In the genomic region with DNA sequence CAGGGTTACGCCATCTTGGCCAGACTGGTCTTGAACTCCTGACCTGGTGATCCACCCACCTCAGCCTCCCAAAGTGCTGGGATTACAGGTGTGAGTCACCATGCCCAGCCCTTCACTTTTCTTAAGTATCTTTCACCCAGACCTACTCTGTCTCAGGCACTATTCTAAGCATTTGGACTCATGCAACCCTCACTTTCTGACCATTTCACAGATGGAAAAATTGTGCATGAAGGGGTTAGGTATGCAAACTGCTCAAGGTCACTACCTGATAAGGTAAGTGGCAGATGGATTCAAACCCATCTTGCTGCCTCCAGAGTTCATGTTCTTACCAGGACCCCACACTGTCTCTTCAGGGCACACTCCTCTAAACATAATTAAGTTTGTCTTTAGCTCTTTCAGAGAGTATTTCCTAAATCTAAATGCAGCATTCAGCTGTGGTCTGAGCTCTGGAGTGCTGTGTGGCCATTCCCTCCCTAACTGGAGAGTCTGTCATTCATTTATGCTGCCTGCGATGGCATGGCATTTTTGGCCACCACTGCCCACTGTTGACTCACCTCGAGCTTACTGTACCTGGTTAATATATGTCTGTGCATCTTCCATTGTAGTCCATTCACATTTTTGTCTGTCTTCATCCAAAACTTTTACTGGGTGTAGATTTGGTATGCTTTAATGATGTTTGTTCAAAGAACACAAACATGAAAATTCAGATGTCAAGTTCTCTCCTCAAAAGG, we compare ENCODE assay signal across 20 cellular contexts.
DNase-seq lines count a peak whose midpoint lies in the region; ATAC-seq and TF ChIP-seq lines count a peak whose summit lies in the region.
"Had no signal": no experiment of that assay in that cellular context is flagged by ENCODE, and none has a peak within 500 bp of the region (broad histone marks: within the 10 kb centered on the region; RNA-seq: fewer than 3 reads in every experiment).

No MANE protein-coding gene starts in this region.

- POLR2A ChIA-PET in PC-3 (lab: Charles Lee; ENCODE audit: unreplicated experiment) = interaction anchor here (0.5 kb wide), 1 partner anchor 46 kb away, joined by 3 read pairs; no protein-coding TSS in a partner anchor

- TF ChIP-seq EP300 in esophagus muscularis mucosa (IDR thresholded peaks at IDR 0.05) = no peak

- H3K9me2 ChIP-seq in PC-3 (replicated peaks; ENCODE audit: low read length) = no peaks in the 10 kb centered on the region

- DNase-seq in Calu3 (no peak), PC-3 (peak; percentile 39), esophagus muscularis mucosa (ENCODE audit: extremely low spot score) (peak; percentile 24), trophoblast cell (peak in 1 of 2 donors; percentile 59), vagina (ENCODE audit: extremely low spot score in 2 of 2) (no peak), 8988T (no peak), DMS153 treated with DMSO at 0.1 percent for 48 hours (lab: John Stamatoyannopoulos, UW; ENCODE audit: unreplicated experiment) (no peak)
- DNase-seq: BE2C; Caco-2; CD4-positive, alpha-beta T cell; DMS153; DMS79 treated with DMSO at 0.1 percent for 48 hours; GF-D8; GM23248; HCEC 1CT; HFFc6; IMR-90; KBM-7 had no signal

- TF ChIP-seq POLR2A in esophagus muscularis mucosa (IDR thresholded peaks at IDR 0.05; ENCODE audit: low read depth) = no peak
- no peak for TF ChIP-seq POLR2A in vagina (IDR thresholded peaks at IDR 0.05)

- peaks cover 36% of the 10 kb centered on the region for H3K4me1 Mint-ChIP-seq in Calu3 (ENCODE audit: low read depth, unreplicated experiment)

- no TSS peak for BruUV-seq in Calu3 (replicated peaks; lab: Mats Ljungman, UMichigan)
- no TSS peak for BruUV-seq in PC-3 (replicated peaks; lab: Mats Ljungman, UMichigan)

- no peak for TF ChIP-seq CTCF in Calu3 (IDR thresholded peaks at IDR 0.05; ENCODE audit: unreplicated experiment)
- TF ChIP-seq CTCF in PC-3 (conservative IDR thresholded peaks at IDR 0.05; ENCODE audit: low read depth, low read length) = no peak
- no peak for TF ChIP-seq CTCF in esophagus muscularis mucosa (IDR thresholded peaks at IDR 0.05)
- no peak for TF ChIP-seq CTCF in vagina (IDR thresholded peaks at IDR 0.05)

- H4K12ac ChIP-seq in trophoblast cell (ENCODE audit: low read depth, low read length) = no peak overlapping the region

- H4K8ac ChIP-seq in trophoblast cell (ENCODE audit: low read depth, low read length) = no peak overlapping the region

- no peaks in the 10 kb centered on the region for H3K36me3 ChIP-seq in PC-3 (ENCODE audit: low read depth, low read length)
- H3K36me3 ChIP-seq in esophagus muscularis mucosa = no peaks in the 10 kb centered on the region
- H3K36me3 ChIP-seq in trophoblast cell (ENCODE audit: control insufficient read depth in 1 of 2, insufficient read depth in 2 of 2, low read length in 2 of 2) = no peaks in the 10 kb centered on the region
- H3K36me3 ChIP-seq in vagina = no peaks in the 10 kb centered on the region
- H3K36me3 ChIP-seq: BE2C had no signal

- H3K27me3 ChIP-seq in PC-3 (ENCODE audit: low read length) (no peaks in the 10 kb centered on the region), esophagus muscularis mucosa (no peaks in the 10 kb centered on the region), trophoblast cell (ENCODE audit: insufficient read depth, low read length) (no peaks in the 10 kb centered on the region), vagina (no peaks in the 10 kb centered on the region)
- H3K27me3 ChIP-seq: BE2C had no signal

- H4K91ac ChIP-seq in trophoblast cell (ENCODE audit: low read depth, low read length) = peak overlapping the region; percentile 40

- intact Hi-C loops in Calu3 (cut with micrococcal nuclease; ENCODE audit: unreplicated experiment) = no loop called here
- intact Hi-C loops in PC-3 (cut with micrococcal nuclease) = no loop called here
- intact Hi-C loops in esophagus muscularis mucosa (cut with DNase I) = no loop called here
- intact Hi-C loops in vagina (cut with DNase I) = no loop called here

- H3K4me2 ChIP-seq in PC-3 (ENCODE audit: low read length) = no peak overlapping the region
- H3K4me2 ChIP-seq in trophoblast cell (ENCODE audit: low read length) = no peak overlapping the region

- no peak overlapping the region for H3K18ac ChIP-seq in trophoblast cell (ENCODE audit: low read length)

- H3K14ac ChIP-seq in trophoblast cell (ENCODE audit: low read length) = no peak overlapping the region

- H3K27ac Mint-ChIP-seq in Calu3 (ENCODE audit: unreplicated experiment) = peak overlapping the region; percentile 40
- H3K27ac Mint-ChIP-seq: CD4-positive, alpha-beta T cell; HFFc6 had no signal

- H3K4me3 ChIP-seq in PC-3 (ENCODE audit: low read length) (no peak overlapping the region), esophagus muscularis mucosa (no peak overlapping the region), trophoblast cell (ENCODE audit: low read depth, low read length) (no peak overlapping the region), vagina (no peak overlapping the region)
- H3K4me3 ChIP-seq: GM23248 had no signal

- H2BK12ac ChIP-seq in trophoblast cell (ENCODE audit: low read length) = peak overlapping the region; percentile 73

- H2BK120ac ChIP-seq in trophoblast cell (ENCODE audit: insufficient read depth, low read length, poor library complexity) = no peak overlapping the region

- peak; percentile 64 for ATAC-seq in PC-3
- ATAC-seq in GM21515 (IDR thresholded peaks at IDR 0.05; ENCODE audit: unreplicated experiment) = no peak

- H3F3A ChIP-seq in PC-3 (ENCODE audit: low read length, unreplicated experiment) = no peaks in the 10 kb centered on the region

- H3K27ac ChIP-seq in PC-3 (ENCODE audit: low read length) = no peak overlapping the region
- H3K27ac ChIP-seq in esophagus muscularis mucosa (replicated peaks in 1 of 4) = no peak overlapping the region
- H3K27ac ChIP-seq in trophoblast cell (ENCODE audit: low read depth, low read length) = no peak overlapping the region
- no peak overlapping the region for H3K27ac ChIP-seq in vagina
- H3K27ac ChIP-seq: C4-2B, GM23248 had no signal

- H3K9me3 ChIP-seq in PC-3 (ENCODE audit: low read length) (no peaks in the 10 kb centered on the region), esophagus muscularis mucosa (no peaks in the 10 kb centered on the region), trophoblast cell (ENCODE audit: insufficient read depth, low read depth, low read length) (no peaks in the 10 kb centered on the region), vagina (no peaks in the 10 kb centered on the region)
- H3K9me3 ChIP-seq: BE2C, Caco-2 had no signal

- H3K9me3 Mint-ChIP-seq in Calu3 (ENCODE audit: low read depth, unreplicated experiment) = peaks cover 4% of the 10 kb centered on the region
- H3K9me3 Mint-ChIP-seq: CD4-positive, alpha-beta T cell; HFFc6 had no signal

- no peak overlapping the region for H3K4ac ChIP-seq in trophoblast cell (ENCODE audit: low read depth, low read length)

- H3K79me2 ChIP-seq in PC-3 (ENCODE audit: low read length) = no peaks in the 10 kb centered on the region
- H3K79me2 ChIP-seq in trophoblast cell (ENCODE audit: control insufficient read depth, insufficient read depth, low read length, poor library complexity) = no peaks in the 10 kb centered on the region

- H3K9ac ChIP-seq in PC-3 (ENCODE audit: low read length) (no peak overlapping the region), trophoblast cell (ENCODE audit: low read length) (no peak overlapping the region)
- H3K9ac ChIP-seq: GM23248 had no signal

- H2AK5ac ChIP-seq in trophoblast cell (ENCODE audit: low read length) = no peak overlapping the region

- H3K36me3 Mint-ChIP-seq in Calu3 (ENCODE audit: insufficient read depth, unreplicated experiment) = peaks cover 16% of the 10 kb centered on the region

- H2BK5ac ChIP-seq in trophoblast cell (ENCODE audit: low read depth, low read length, poor library complexity) = no peak overlapping the region

- H3K27me3 Mint-ChIP-seq in Calu3 (ENCODE audit: unreplicated experiment) = no peaks in the 10 kb centered on the region

- WGBS in esophagus muscularis mucosa = 84% methylated on average over 3 of the region's 3 CpGs
- WGBS in trophoblast cell (ENCODE audit: extremely low coverage, insufficient coverage, insufficient read length) = no CpG with 5 or more reads among the region's 3 CpGs

- no peak overlapping the region for H3K4me3 Mint-ChIP-seq in Calu3 (ENCODE audit: low read depth, unreplicated experiment)
- H3K4me3 Mint-ChIP-seq: CD4-positive, alpha-beta T cell; HFFc6 had no signal

- peaks cover 11% of the 10 kb centered on the region for H3K4me1 ChIP-seq in PC-3 (ENCODE audit: insufficient read depth, low read length)
- peaks cover 10 to 21% (median 16%) of the 10 kb centered on the region in 4 donors for H3K4me1 ChIP-seq in esophagus muscularis mucosa
- peaks cover 12 to 20% of the 10 kb centered on the region in 2 experiments for H3K4me1 ChIP-seq in trophoblast cell (ENCODE audit: control insufficient read depth in 1 of 2, insufficient read depth in 2 of 2, low read length in 2 of 2)
- H3K4me1 ChIP-seq in vagina = peaks cover 6% of the 10 kb centered on the region
- H3K4me1 ChIP-seq: Caco-2 had no signal

- H2AFZ ChIP-seq in PC-3 (ENCODE audit: low read length) = no peak overlapping the region
- no peak overlapping the region for H2AFZ ChIP-seq in trophoblast cell (ENCODE audit: insufficient read depth, low read length, poor library complexity)
- H2AFZ ChIP-seq: GM23248 had no signal

- peaks cover 8% of the 10 kb centered on the region for H3K79me1 ChIP-seq in trophoblast cell (ENCODE audit: low read length)

- H4K20me1 ChIP-seq in PC-3 (ENCODE audit: low read length) = no peaks in the 10 kb centered on the region

- H3K23ac ChIP-seq in trophoblast cell (ENCODE audit: low read length) = no peak overlapping the region

- CTCF ChIA-PET in Calu3 (lab: Charles Lee) = interaction anchor here (1.0 kb wide), 1 partner anchor 39 kb away, joined by 3 read pairs; no protein-coding TSS in a partner anchor
- CTCF ChIA-PET in PC-3 (lab: Charles Lee) = no interaction called here

Comparison
In these comparisons a context has a peak if more than half of its experiments do, and no peak if none do; other contexts are left out.
1. DNase-seq: peak in PC-3 (single experiment) and esophagus muscularis mucosa (single experiment); none in Calu3 (single experiment), vagina (0 of 2), 8988T (single experiment) and DMS153 treated with DMSO at 0.1 percent for 48 hours (single experiment).